ENCODE assay signal across 32 cellular contexts in genomic region chr7:96993980-96994379, GRCh38. TPM values are rescaled to one million over a fixed set of nuclear protein-coding genes. Genes with fewer than 3 reads are reported as not detected.
"Had no signal": no experiment of that assay in that cellular context is flagged by ENCODE, and none has a peak within 500 bp of the region (broad histone marks: within the 10 kb centered on the region; RNA-seq: fewer than 3 reads in every experiment).

No MANE protein-coding gene starts in this region.

- H3K4me1 Mint-ChIP-seq: immature natural killer cell had no signal

- H3K27ac Mint-ChIP-seq: immature natural killer cell; mesothelial cell of epicardium; naive B cell; natural killer cell; nephron progenitor cell; progenitor cell of endocrine pancreas; stimulated activated naive B cell treated with anti-CD40 and anti-IgM and Interleukin-4, amounts not matched to agents 10 μg/mL and 1 μg/mL and 100 μg/mL, for 72 hours had no signal

- ATAC-seq: natural killer cell; right lobe of liver; stimulated activated naive B cell treated with anti-CD40 and anti-IgM and Interleukin-4, amounts not matched to agents 10 μg/mL and 1 μg/mL and 100 μg/mL, for 72 hours; stimulated activated naive CD8-positive, alpha-beta T cell treated with anti-CD3 and anti-CD28 coated beads, Interleukin-15, Interleukin-2, amounts not matched to agents 100 U/mL and 50 U/mL, for 24 hours had no signal

- H3K9me3 ChIP-seq: left ventricle myocardium inferior, ovary, right atrium auricular region, right lobe of liver, testis, thyroid gland, transverse colon, upper lobe of left lung, vagina had no signal

- DNase-seq: hippocampal formation; immature natural killer cell; kidney; left ventricle myocardium inferior; mesendoderm; naive B cell; natural killer cell; nephron progenitor cell; ovary; right lobe of liver; stimulated activated CD4-positive, alpha-beta T cell treated with anti-CD3 and anti-CD28 coated beads, Interleukin-1b, Interleukin-23, amount 100 ng/mL, for 48 hours; stimulated activated CD4-positive, alpha-beta T cell treated with anti-CD3 and anti-CD28 coated beads, Interleukin-2, amount 100 ng/mL, for 48 hours; stimulated activated CD4-positive, alpha-beta T cell treated with anti-CD3 and anti-CD28 coated beads, Interleukin-4, amount 100 ng/mL, for 4 hours; stimulated activated CD8-positive, alpha-beta memory T cell treated with anti-CD3 and anti-CD28 coated beads, Interleukin-4, amount 100 ng/mL, for 48 hours; stimulated activated naive B cell treated with anti-CD40 and anti-IgM and Interleukin-4, amounts not matched to agents 10 μg/mL and 1 μg/mL and 100 μg/mL, for 72 hours; stimulated activated naive CD8-positive, alpha-beta T cell treated with anti-CD3 and anti-CD28 coated beads, Interleukin-15, Interleukin-2, amounts not matched to agents 100 U/mL and 50 U/mL, for 24 hours; stomach; testis; thyroid gland; transverse colon; upper lobe of left lung had no signal

- H3K36me3 Mint-ChIP-seq: mesothelial cell of epicardium had no signal

- H3K4me3 ChIP-seq: left ventricle myocardium inferior, lung, ovary, right atrium auricular region, right lobe of liver, smooth muscle cell, stomach, thyroid gland, transverse colon, upper lobe of left lung, vagina had no signal

- H3K36me3 ChIP-seq: left ventricle myocardium inferior, ovary, right atrium auricular region, right lobe of liver, stomach, thyroid gland, transverse colon, upper lobe of left lung, vagina had no signal

- H3K9me3 Mint-ChIP-seq: mesothelial cell of epicardium had no signal

- H3K4me1 ChIP-seq: right lobe of liver, testis, thyroid gland, transverse colon had no signal

- H3K4me3 Mint-ChIP-seq: immature natural killer cell; mesothelial cell of epicardium; natural killer cell; nephron progenitor cell; stimulated activated naive B cell treated with anti-CD40 and anti-IgM and Interleukin-4, amounts not matched to agents 10 μg/mL and 1 μg/mL and 100 μg/mL, for 72 hours had no signal

- H3K27ac ChIP-seq: left ventricle myocardium inferior, ovary, right atrium auricular region, right lobe of liver, stomach, testis, thyroid gland, transverse colon, upper lobe of left lung, vagina had no signal

RNA-seq across cellular contexts. Expression of gene DLX6, which starts 11.4 kb away (rescaled TPM):
- total RNA-seq: left ventricle myocardium inferior, lung, mononuclear cell, natural killer cell, omental fat pad, pulmonary artery endothelial cell, renal cortical epithelial cell, right atrium auricular region, right lobe of liver, skeletal muscle tissue, stomach, transverse colon, upper lobe of left lung, vagina had no signal
- polyA plus RNA-seq: immature natural killer cell, lung had no signal

RNA-seq across cellular contexts. Expression of gene DLX5, which starts 30.7 kb away (rescaled TPM):
- total RNA-seq: left ventricle myocardium inferior, mononuclear cell, natural killer cell, pulmonary artery endothelial cell, renal cortical epithelial cell, right atrium auricular region, right lobe of liver, skeletal muscle tissue, transverse colon, upper lobe of left lung had no signal
- polyA plus RNA-seq: immature natural killer cell had no signal
